Comparison of ENCODE assay signal across 1 cellular context in the genomic region with DNA sequence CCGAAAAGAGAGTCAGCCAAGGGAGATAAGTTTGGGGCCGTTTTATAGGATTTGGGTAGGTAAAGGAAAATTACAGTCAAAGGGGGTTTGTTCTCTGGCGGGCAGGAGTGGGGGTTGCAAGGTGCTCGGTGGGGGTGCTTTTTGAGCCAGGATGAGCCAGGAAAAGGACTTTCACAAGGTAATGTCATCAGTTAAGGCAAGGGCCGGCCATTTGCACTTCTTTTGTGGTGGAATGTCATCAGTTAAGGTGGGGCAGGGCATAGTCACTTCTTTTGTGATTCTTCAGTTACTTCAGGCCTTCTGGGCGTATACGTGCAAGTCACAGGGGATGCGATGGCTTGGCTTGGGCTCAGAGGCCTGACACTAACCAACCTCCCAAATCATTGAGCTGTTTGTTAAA.
TF ChIP-seq lines count a peak whose summit lies in the region.

No MANE protein-coding gene starts in this region.

TF ChIP-seq in H1, 55 proteins besides CTCF, POLR2A, EP300 and RAD21:
- TF ChIP-seq SP1 (IDR thresholded peaks at IDR 0.05; ENCODE audit: low read depth, low read length), result 0 out of 2 replicates have a peak, but pooled peaks have one; percentile 21
- TF ChIP-seq TAF1 (IDR thresholded peaks at IDR 0.05; ENCODE audit: low read depth, low read length), result 0 out of 2 replicates have a peak, but pooled peaks have one; percentile 50
- TF ChIP-seq YY1 (IDR thresholded peaks at IDR 0.05; ENCODE audit: low read depth, low read length), result peak; percentile 70
- peak; percentile 53 for TF ChIP-seq ASH2L (IDR thresholded peaks at IDR 0.05; ENCODE audit: low read length)
- TF ChIP-seq TEAD4 (IDR thresholded peaks at IDR 0.05; ENCODE audit: low read depth, low read length), result peak; percentile 78
